ENCODE assay signal across 9 cellular contexts in genomic region chr17:66200685-66201092, GRCh38. TPM values are rescaled to one million over a fixed set of nuclear protein-coding genes. Genes with fewer than 3 reads are reported as not detected.
DNase-seq lines count a peak whose midpoint lies in the region; ATAC-seq, FAIRE-seq and TF ChIP-seq lines count a peak whose summit lies in the region.
"Had no signal": no experiment of that assay in that cellular context is flagged by ENCODE, and none has a peak within 500 bp of the region (broad histone marks: within the 10 kb centered on the region; RNA-seq: fewer than 3 reads in every experiment).

No MANE protein-coding gene starts in this region.

- H3K36me3 Mint-ChIP-seq in activated CD8-positive, alpha-beta memory T cell treated with anti-CD3 and anti-CD28 coated beads, Interleukin-2, amount 10 ng/mL, durations not matched to agents 7 days and 5 days = no peaks in the 10 kb centered on the region
- no peaks in the 10 kb centered on the region for H3K36me3 Mint-ChIP-seq in nephron progenitor cell (ENCODE audit: low read depth)

- DNase-seq in activated CD8-positive, alpha-beta memory T cell treated with anti-CD3 and anti-CD28 coated beads, Interleukin-2, amount 10 ng/mL, durations not matched to agents 7 days and 5 days = peak; percentile 49
- DNase-seq in activated CD8-positive, alpha-beta memory T cell treated with anti-CD3 and anti-CD28 coated beads for 24 hours = no peak
- DNase-seq in NCI-H2081 (lab: John Stamatoyannopoulos, UW) (peak; percentile 77 to 91), UCSD-AML1 (lab: John Stamatoyannopoulos, UW; ENCODE audit: unreplicated experiment) (peak; percentile 28), endothelial cell of umbilical vein (ENCODE audit: low read depth, low spot score) (peak; percentile 79), nephron progenitor cell (peak; percentile 44), activated gamma-delta T cell (lab: John Stamatoyannopoulos, UW) (no peak)

- no TSS peak for BruUV-seq in endothelial cell of umbilical vein (replicated peaks; lab: Mats Ljungman, UMichigan)

- TF ChIP-seq CTCF in endothelial cell of umbilical vein (IDR thresholded peaks at IDR 0.05; ENCODE audit: extremely low read depth in 1 of 2, insufficient read depth in 1 of 2, low read depth in 1 of 2, low read length in 2 of 2) = peak; percentile 67 to 70
- peak; percentile 60 for TF ChIP-seq CTCF in nephron progenitor cell (IDR thresholded peaks at IDR 0.05)

- H3K4me2 ChIP-seq in endothelial cell of umbilical vein (ENCODE audit: insufficient read depth, low read length) = no peak overlapping the region

- dilution Hi-C loops in endothelial cell of umbilical vein (cut with MboI; ENCODE audit: extremely low pct_ligation_motif_present, low sequenced_read_pairs) = no loop called here

- no peaks in the 10 kb centered on the region for H4K20me1 ChIP-seq in endothelial cell of umbilical vein (replicated peaks; ENCODE audit: control insufficient read depth, extremely low read depth, insufficient read depth, low read length)

- H3K9me1 ChIP-seq in endothelial cell of umbilical vein (replicated peaks; ENCODE audit: control insufficient read depth, extremely low read depth, insufficient read depth, low read length) = no peaks in the 10 kb centered on the region

- no peak overlapping the region for H3K27ac ChIP-seq in endothelial cell of umbilical vein (ENCODE audit: insufficient read depth, low read depth, low read length)

- no peak overlapping the region for H3K27ac Mint-ChIP-seq in activated CD8-positive, alpha-beta memory T cell treated with anti-CD3 and anti-CD28 coated beads, Interleukin-2, amount 10 ng/mL, durations not matched to agents 7 days and 5 days
- H3K27ac Mint-ChIP-seq in nephron progenitor cell = no peak overlapping the region

- ATAC-seq in activated CD8-positive, alpha-beta memory T cell treated with anti-CD3 and anti-CD28 coated beads, Interleukin-2, amount 10 ng/mL, durations not matched to agents 7 days and 5 days = no peak
- ATAC-seq in HG02840 (IDR thresholded peaks at IDR 0.05; ENCODE audit: low FRiP score, unreplicated experiment) = no peak

- CTCF ChIA-PET in activated CD8-positive, alpha-beta memory T cell treated with anti-CD3 and anti-CD28 coated beads, Interleukin-2, amount 10 ng/mL, durations not matched to agents 7 days and 5 days (lab: Charles Lee) = interaction anchor here (0.7 to 1.4 kb wide), 5 partner anchors 11 to 494 kb away, joined by 3 read pairs; no protein-coding TSS in a partner anchor
- CTCF ChIA-PET in endothelial cell of umbilical vein (lab: Charles Lee) = interaction anchor here (0.7 to 5.2 kb wide), 18 partner anchors 8 to 969 kb away, joined by 3 to 55 read pairs (median 4); no protein-coding TSS in a partner anchor

- H3K36me3 ChIP-seq in endothelial cell of umbilical vein (ENCODE audit: control insufficient read depth in 2 of 2, extremely low read depth in 1 of 2, insufficient read depth in 2 of 2, low read length in 2 of 2) = no peaks in the 10 kb centered on the region

- H3K27me3 ChIP-seq in endothelial cell of umbilical vein (ENCODE audit: control insufficient read depth in 2 of 2, insufficient read depth in 2 of 2, low read length in 2 of 2) = no peaks in the 10 kb centered on the region

- H3K9ac ChIP-seq in endothelial cell of umbilical vein (replicated peaks; ENCODE audit: extremely low read depth, insufficient read depth, low read length) = no peak overlapping the region

- H3K4me1 ChIP-seq in endothelial cell of umbilical vein (ENCODE audit: control insufficient read depth, extremely low read depth, insufficient read depth, low read length) = no peaks in the 10 kb centered on the region

- no peaks in the 10 kb centered on the region for H3K9me3 ChIP-seq in endothelial cell of umbilical vein (replicated peaks; ENCODE audit: control insufficient read depth, insufficient read depth, low read length)

- H3K4me3 Mint-ChIP-seq in activated CD8-positive, alpha-beta memory T cell treated with anti-CD3 and anti-CD28 coated beads, Interleukin-2, amount 10 ng/mL, durations not matched to agents 7 days and 5 days = no peak overlapping the region
- H3K4me3 Mint-ChIP-seq in nephron progenitor cell = no peak overlapping the region

- peak; percentile 79 for FAIRE-seq in endothelial cell of umbilical vein (lab: Jason Lieb, UNC)

- no peak overlapping the region for H2AFZ ChIP-seq in endothelial cell of umbilical vein (ENCODE audit: low read depth, low read length)

- no peaks in the 10 kb centered on the region for H3K27me3 Mint-ChIP-seq in activated CD8-positive, alpha-beta memory T cell treated with anti-CD3 and anti-CD28 coated beads, Interleukin-2, amount 10 ng/mL, durations not matched to agents 7 days and 5 days
- H3K27me3 Mint-ChIP-seq in nephron progenitor cell (ENCODE audit: low read depth, poor library complexity) = peaks cover 5% of the 10 kb centered on the region

- no peak for TF ChIP-seq POLR2A in endothelial cell of umbilical vein (IDR thresholded peaks at IDR 0.05; ENCODE audit: low read depth, low read length)

- H3K4me3 ChIP-seq in endothelial cell of umbilical vein (replicated peaks in 1 of 3; ENCODE audit: insufficient read depth in 1 of 3, low read depth in 1 of 3, low read length in 3 of 3) = no peak overlapping the region

- POLR2A ChIA-PET in endothelial cell of umbilical vein (lab: Charles Lee) = no interaction called here

- no peaks in the 10 kb centered on the region for H3K79me2 ChIP-seq in endothelial cell of umbilical vein (ENCODE audit: control insufficient read depth, insufficient read depth, low read length)

- H3K4me1 Mint-ChIP-seq in activated CD8-positive, alpha-beta memory T cell treated with anti-CD3 and anti-CD28 coated beads, Interleukin-2, amount 10 ng/mL, durations not matched to agents 7 days and 5 days = peaks cover 5% of the 10 kb centered on the region
- no peaks in the 10 kb centered on the region for H3K4me1 Mint-ChIP-seq in nephron progenitor cell

- intact Hi-C loops in endothelial cell of umbilical vein (cut with micrococcal nuclease) = loop anchor here (1.0 kb wide), 5 partner anchors 55 to 706 kb away; no protein-coding TSS in a partner anchor

- no peaks in the 10 kb centered on the region for H3K9me3 Mint-ChIP-seq in activated CD8-positive, alpha-beta memory T cell treated with anti-CD3 and anti-CD28 coated beads, Interleukin-2, amount 10 ng/mL, durations not matched to agents 7 days and 5 days (ENCODE audit: low read depth)
- H3K9me3 Mint-ChIP-seq in nephron progenitor cell = no peaks in the 10 kb centered on the region

TF ChIP-seq in endothelial cell of umbilical vein, 7 proteins besides CTCF, POLR2A, EP300 and RAD21:
- TF ChIP-seq POLR2AphosphoS5 (IDR thresholded peaks at IDR 0.05; ENCODE audit: insufficient read depth, low read depth, low read length) (no peak), MYC (IDR thresholded peaks at IDR 0.05; ENCODE audit: low read depth, low read length) (peak; percentile 97), JUN (IDR thresholded peaks at IDR 0.05; ENCODE audit: borderline replicate concordance, insufficient read depth, insufficient read length, low read depth) (no peak), FOS (IDR thresholded peaks at IDR 0.05; ENCODE audit: borderline replicate concordance, insufficient read depth, low read length) (no peak), MAX (IDR thresholded peaks at IDR 0.05; ENCODE audit: insufficient read depth, insufficient read length) (peak; percentile 81)

RNA-seq across cellular contexts. Expression of gene CEP112, which starts 8.8 kb away (rescaled TPM):
- total RNA-seq in activated CD8-positive, alpha-beta memory T cell treated with anti-CD3 and anti-CD28 coated beads, Interleukin-2, amount 10 ng/mL, durations not matched to agents 7 days and 5 days = 1 to 10 TPM; 3.1 to 5.0 TPM
- 21.3 and 25.3 TPM in 2 replicates for total RNA-seq in endothelial cell of umbilical vein
- 1.4 and 1.5 TPM in 2 replicates for polyA plus RNA-seq in endothelial cell of umbilical vein
- polyA plus RNA-seq in endothelial cell of umbilical vein (2011; cell fraction: cytosol; rRNA removed) = 5.6 and 10.3 TPM in 2 replicates
- 8.6 and 9.7 TPM in 2 replicates for polyA plus RNA-seq in endothelial cell of umbilical vein (2011; cell fraction: nucleus; rRNA removed)
- 8.9 and 9.4 TPM in 2 replicates for polyA plus RNA-seq in endothelial cell of umbilical vein (2012)
- polyA minus RNA-seq in endothelial cell of umbilical vein = 6.4 and 10.6 TPM in 2 replicates
- 0.51 TPM for polyA minus RNA-seq in endothelial cell of umbilical vein (2011; cell fraction: cytosol; rRNA and poly(A)+ RNA removed)
- 25.7 and 31.2 TPM in 2 replicates for polyA minus RNA-seq in endothelial cell of umbilical vein (2011; cell fraction: nucleus; rRNA and poly(A)+ RNA removed)

RNA-seq across cellular contexts. Expression of gene APOH, which starts 28.5 kb away (rescaled TPM):
- not detected for total RNA-seq in activated CD8-positive, alpha-beta memory T cell treated with anti-CD3 and anti-CD28 coated beads, Interleukin-2, amount 10 ng/mL, durations not matched to agents 7 days and 5 days
- not detected in 2 replicates for total RNA-seq in endothelial cell of umbilical vein
- not detected in 2 replicates for polyA plus RNA-seq in endothelial cell of umbilical vein
- polyA plus RNA-seq in endothelial cell of umbilical vein (2011; cell fraction: cytosol; rRNA removed) = not detected in 2 replicates
- polyA plus RNA-seq in endothelial cell of umbilical vein (2011; cell fraction: nucleus; rRNA removed) = 0.15 TPM in 1 of 2 replicates, not detected in the other
- 0.46 TPM in 1 of 2 replicates, not detected in the other for polyA plus RNA-seq in endothelial cell of umbilical vein (2012)
- polyA minus RNA-seq in endothelial cell of umbilical vein = 0.27 TPM in 1 of 2 replicates, not detected in the other
- not detected for polyA minus RNA-seq in endothelial cell of umbilical vein (2011; cell fraction: cytosol; rRNA and poly(A)+ RNA removed)
- polyA minus RNA-seq in endothelial cell of umbilical vein (2011; cell fraction: nucleus; rRNA and poly(A)+ RNA removed) = not detected in 2 replicates
- total RNA-seq: glomerular endothelial cell had no signal

Comparison
In these comparisons a context has a peak if more than half of its experiments do, and no peak if none do; other contexts are left out.
1. DNase-seq: peak in activated CD8-positive, alpha-beta memory T cell treated with anti-CD3 and anti-CD28 coated beads, Interleukin-2, amount 10 ng/mL, durations not matched to agents 7 days and 5 days (single experiment), NCI-H2081 (2 of 2), UCSD-AML1 (single experiment), endothelial cell of umbilical vein (single experiment) and nephron progenitor cell (single experiment); none in activated CD8-positive, alpha-beta memory T cell treated with anti-CD3 and anti-CD28 coated beads for 24 hours (single experiment) and activated gamma-delta T cell (single experiment).